In the genomic region with DNA sequence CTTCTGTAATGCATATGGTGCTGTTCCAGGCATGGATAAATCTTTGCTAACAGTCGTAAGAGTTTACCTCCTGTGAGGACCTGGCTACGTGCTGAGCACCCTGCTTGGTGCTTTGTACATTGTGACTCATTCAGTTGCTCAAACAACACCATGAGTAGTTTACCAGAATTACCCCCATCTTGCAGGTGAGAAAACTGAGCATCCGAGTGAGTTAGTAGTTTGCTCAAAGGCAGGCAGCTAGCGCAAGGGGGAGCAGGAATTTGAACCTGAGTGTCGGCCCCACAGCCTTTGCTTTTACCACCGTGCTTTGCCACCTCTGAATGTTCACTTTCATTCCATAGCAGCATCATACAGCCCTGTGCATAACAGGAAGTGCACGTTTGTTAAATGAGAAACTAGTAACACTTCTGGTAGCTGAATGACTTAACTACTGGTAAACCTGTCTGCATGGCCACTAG, we compare ENCODE assay signal across 10 cellular contexts.
DNase-seq lines count a peak whose midpoint lies in the region; ATAC-seq and TF ChIP-seq lines count a peak whose summit lies in the region.
"Had no signal": no experiment of that assay in that cellular context is flagged by ENCODE, and none has a peak within 500 bp of the region (broad histone marks: within the 10 kb centered on the region; RNA-seq: fewer than 3 reads in every experiment).

No MANE protein-coding gene starts in this region.

- no peak for TF ChIP-seq CTCF in CD4-positive, alpha-beta T cell (IDR thresholded peaks at IDR 0.05)
- no peak for TF ChIP-seq CTCF in tibial nerve (IDR thresholded peaks at IDR 0.05)

- no peaks in the 10 kb centered on the region for H3K27me3 ChIP-seq in CD4-positive, alpha-beta T cell (ENCODE audit: control insufficient read depth, insufficient read depth, low read length)
- no peaks in the 10 kb centered on the region for H3K27me3 ChIP-seq in tibial nerve

- peak overlapping the region; percentile 73 for H3K4me3 Mint-ChIP-seq in CD4-positive, alpha-beta T cell
- H3K4me3 Mint-ChIP-seq: CD14-positive monocyte had no signal

- H3K4me1 ChIP-seq in tibial nerve = no peaks in the 10 kb centered on the region

- no peaks in the 10 kb centered on the region for H3K27me3 Mint-ChIP-seq in CD4-positive, alpha-beta T cell

- peaks cover 8% of the 10 kb centered on the region for H3K4me1 Mint-ChIP-seq in CD4-positive, alpha-beta T cell (ENCODE audit: low read depth)

- CTCF ChIA-PET in CD4-positive, alpha-beta T cell (lab: Charles Lee) = no interaction called here

- no peak overlapping the region for H3K27ac ChIP-seq in CD4-positive, alpha-beta T cell (ENCODE audit: low read depth, low read length)
- H3K27ac ChIP-seq in tibial nerve = no peak overlapping the region

- H3K27ac Mint-ChIP-seq in CD4-positive, alpha-beta T cell = peak overlapping the region; percentile 72

- TF ChIP-seq EP300 in tibial nerve (IDR thresholded peaks at IDR 0.05) = no peak

- TF ChIP-seq POLR2A in tibial nerve (IDR thresholded peaks at IDR 0.05) = no peak

- peak in 5 of 10 experiments; percentile 2 to 31 (median 8) for DNase-seq in CD4-positive, alpha-beta T cell
- peak; percentile 53 for DNase-seq in amniotic epithelial cell (ENCODE audit: low read depth)
- DNase-seq in medulla oblongata (ENCODE audit: extremely low spot score) = no peak
- no peak for DNase-seq in NOMO-1 (lab: John Stamatoyannopoulos, UW; ENCODE audit: unreplicated experiment in 2 of 2)
- no peak for DNase-seq in RPMI8226
- DNase-seq in tibial nerve (ENCODE audit: low spot score in 2 of 2) = no peak
- DNase-seq: left colon had no signal

- WGBS in tibial nerve, 2 donors = 88 to 90% methylated on average over 7 of the region's 7 CpGs

- intact Hi-C loops in CD4-positive, alpha-beta T cell (cut with DNase I, micrococcal nuclease) = no loop called here

- H3K9me3 Mint-ChIP-seq in CD4-positive, alpha-beta T cell = peaks cover 2% of the 10 kb centered on the region
- H3K9me3 Mint-ChIP-seq: CD14-positive monocyte had no signal

- H3K9me3 ChIP-seq in CD4-positive, alpha-beta T cell (ENCODE audit: control insufficient read depth, low read length) = no peaks in the 10 kb centered on the region
- H3K9me3 ChIP-seq in tibial nerve = no peaks in the 10 kb centered on the region

- no peaks in the 10 kb centered on the region for H3K36me3 ChIP-seq in tibial nerve

- ATAC-seq in CD4-positive, alpha-beta T cell (ENCODE audit: poor library complexity) = peak; percentile 67
- ATAC-seq in GM19455 (IDR thresholded peaks at IDR 0.05; ENCODE audit: unreplicated experiment) = peak; percentile 93
- peak; percentile 93 for ATAC-seq in HG03354 (IDR thresholded peaks at IDR 0.05; ENCODE audit: poor library complexity, severe bottlenecking, unreplicated experiment)
- ATAC-seq: left colon had no signal

- H3K4me3 ChIP-seq in tibial nerve = no peak overlapping the region

- peaks cover 3% of the 10 kb centered on the region for H3K36me3 Mint-ChIP-seq in CD4-positive, alpha-beta T cell (ENCODE audit: low read depth)
- H3K36me3 Mint-ChIP-seq: CD14-positive monocyte had no signal

- POLR2A ChIA-PET in CD4-positive, alpha-beta T cell (lab: Charles Lee) = no interaction called here
